Comparison of ENCODE assay signal across 8 cellular contexts in the genomic region with DNA sequence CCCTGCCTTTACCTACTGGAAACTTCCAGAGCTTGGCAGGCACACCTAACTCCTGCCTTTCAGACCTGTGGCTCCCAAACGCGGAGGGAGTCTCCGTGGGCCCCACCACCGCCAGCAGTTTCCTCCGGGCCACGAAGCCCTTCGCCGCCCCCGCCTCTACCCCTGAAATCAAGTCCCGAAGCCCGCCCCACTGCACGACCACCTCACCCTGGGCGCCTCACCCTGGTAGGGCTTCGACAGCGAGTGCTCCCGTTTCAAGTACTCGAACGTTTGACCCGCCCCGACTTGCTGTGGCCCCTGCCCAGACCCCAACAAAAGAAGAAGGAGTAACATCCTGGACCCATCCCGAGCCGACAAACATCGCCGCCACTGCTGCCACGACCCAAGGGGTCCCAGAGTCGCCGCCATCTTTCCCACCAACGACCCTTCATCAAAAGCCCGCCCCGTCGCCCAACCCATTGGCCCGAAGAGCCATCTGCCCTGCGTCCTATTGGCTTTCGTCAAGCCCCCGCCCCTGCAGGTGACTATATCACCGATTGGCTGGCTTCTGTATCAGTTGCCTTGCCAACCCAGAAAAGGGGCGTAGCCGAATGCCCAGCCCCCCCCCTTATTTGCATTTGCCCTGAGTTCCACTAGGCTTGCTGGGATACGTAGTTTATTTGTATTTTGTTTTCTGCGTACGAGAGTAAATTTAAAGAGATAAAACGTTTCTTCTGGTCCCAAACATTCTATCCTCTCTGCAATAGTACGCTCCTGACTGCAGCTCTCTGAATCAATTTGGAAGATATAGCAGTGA. TPM values are rescaled to one million over a fixed set of nuclear protein-coding genes. Genes with fewer than 3 reads are reported as not detected.
DNase-seq lines count a peak whose midpoint lies in the region; ATAC-seq and TF ChIP-seq lines count a peak whose summit lies in the region.

A gene with protein sequence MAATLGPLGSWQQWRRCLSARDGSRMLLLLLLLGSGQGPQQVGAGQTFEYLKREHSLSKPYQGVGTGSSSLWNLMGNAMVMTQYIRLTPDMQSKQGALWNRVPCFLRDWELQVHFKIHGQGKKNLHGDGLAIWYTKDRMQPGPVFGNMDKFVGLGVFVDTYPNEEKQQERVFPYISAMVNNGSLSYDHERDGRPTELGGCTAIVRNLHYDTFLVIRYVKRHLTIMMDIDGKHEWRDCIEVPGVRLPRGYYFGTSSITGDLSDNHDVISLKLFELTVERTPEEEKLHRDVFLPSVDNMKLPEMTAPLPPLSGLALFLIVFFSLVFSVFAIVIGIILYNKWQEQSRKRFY (minus strand): TSS at position 432 of the 796 bp plus-strand sequence. CDS start 24 bp downstream, at position 408.

- H3K4me1 Mint-ChIP-seq in GM23338 = peaks cover 9% of the 10 kb centered on the region
- peaks cover 20% of the 10 kb centered on the region for H3K4me1 Mint-ChIP-seq in activated T-helper 2 cell treated with anti-CD3 and anti-CD28 coated beads, Interferon-gamma antibody, Interleukin-2, Interleukin-4, amounts not matched to agents 10 μg/mL and 5 μg/mL and 100 μg/mL, durations not matched to agents 14 hours and 24 hours and 36 hours (ENCODE audit: low read depth)
- peaks cover 18 to 42% (median 34%) of the 10 kb centered on the region in 4 donors for H3K4me1 Mint-ChIP-seq in naive thymus-derived CD8-positive, alpha-beta T cell

- H2AFZ ChIP-seq in GM23338 = peak within 1 kb of the TSS; percentile 52
- peak within 1 kb of the TSS; percentile 59 for H2AFZ ChIP-seq in fibroblast of lung (ENCODE audit: low read length)

- peaks cover 16% of the 10 kb centered on the region for H3K36me3 Mint-ChIP-seq in GM23338 (ENCODE audit: low read depth)
- H3K36me3 Mint-ChIP-seq in activated T-helper 2 cell treated with anti-CD3 and anti-CD28 coated beads, Interferon-gamma antibody, Interleukin-2, Interleukin-4, amounts not matched to agents 10 μg/mL and 5 μg/mL and 100 μg/mL, durations not matched to agents 14 hours and 24 hours and 36 hours (ENCODE audit: low read depth) = peaks cover 8% of the 10 kb centered on the region
- peaks cover 0 to 20% (median 8%) of the 10 kb centered on the region in 3 donors for H3K36me3 Mint-ChIP-seq in naive thymus-derived CD8-positive, alpha-beta T cell

- peak within 1 kb of the TSS; percentile 78 for H3K9ac ChIP-seq in fibroblast of lung (ENCODE audit: insufficient read depth, low read length)

- intact Hi-C loops in activated T-helper 2 cell treated with anti-CD3 and anti-CD28 coated beads, Interferon-gamma antibody, Interleukin-2, Interleukin-4, amounts not matched to agents 10 μg/mL and 5 μg/mL and 100 μg/mL, durations not matched to agents 14 hours and 24 hours and 36 hours (cut with micrococcal nuclease) = loop anchor here (1.0 to 5.0 kb wide), 3 partner anchors 20 to 222 kb away; partner anchors contain the start of genes CNNM4 and KANSL3

- peak within 1 kb of the TSS; percentile 83 for H3K4me3 ChIP-seq in DOHH2 (ENCODE audit: low read length)
- H3K4me3 ChIP-seq in GM23338 = peak within 1 kb of the TSS; percentile 67
- H3K4me3 ChIP-seq in fibroblast of lung (replicated peaks in 1 of 4; ENCODE audit: control extremely low read depth in 1 of 4, insufficient read depth in 1 of 4, low read depth in 3 of 4, low read length in 4 of 4) = peak within 1 kb of the TSS; percentile 44 to 93 (median 80)

- peak within 1 kb of the TSS; percentile 89 for H3K27ac ChIP-seq in DOHH2 (ENCODE audit: low read depth, low read length)
- H3K27ac ChIP-seq in GM23338 (ENCODE audit: low read depth) = no peak within 1 kb of the TSS
- peak within 1 kb of the TSS; percentile 70 for H3K27ac ChIP-seq in fibroblast of lung (ENCODE audit: insufficient read depth, low read length)

- H3K79me2 ChIP-seq in DOHH2 (ENCODE audit: control insufficient read depth, low read length) (peaks cover 28% of the 10 kb centered on the region), GM23338 (replicated peaks; ENCODE audit: insufficient read depth) (peaks cover 44% of the 10 kb centered on the region), fibroblast of lung (ENCODE audit: control insufficient read depth, insufficient read depth, low read length) (no peaks in the 10 kb centered on the region)

- H3K4me3 Mint-ChIP-seq in GM23338 = peak within 1 kb of the TSS; percentile 99
- peak within 1 kb of the TSS; percentile 92 for H3K4me3 Mint-ChIP-seq in activated T-helper 2 cell treated with anti-CD3 and anti-CD28 coated beads, Interferon-gamma antibody, Interleukin-2, Interleukin-4, amounts not matched to agents 10 μg/mL and 5 μg/mL and 100 μg/mL, durations not matched to agents 14 hours and 24 hours and 36 hours (ENCODE audit: low read depth)
- H3K4me3 Mint-ChIP-seq in naive thymus-derived CD8-positive, alpha-beta T cell = peak within 1 kb of the TSS; percentile 93 to 99 (median 97)

- H3K9me2 ChIP-seq in DOHH2 (replicated peaks; ENCODE audit: control insufficient read depth, low read length) (no peaks in the 10 kb centered on the region), GM23338 (ENCODE audit: insufficient read depth) (no peaks in the 10 kb centered on the region)

- DNase-seq in GM23338 (ENCODE audit: low spot score) = peak; percentile 99
- DNase-seq in LHCN-M2 (ENCODE audit: low read depth) = peak; percentile 97
- peak; percentile 98 for DNase-seq in RPMI8226
- DNase-seq in activated T-helper 2 cell treated with anti-CD3 and anti-CD28 coated beads, Interferon-gamma antibody, Interleukin-2, Interleukin-4, amounts not matched to agents 10 μg/mL and 5 μg/mL and 100 μg/mL, durations not matched to agents 14 hours and 24 hours and 36 hours (ENCODE audit: low spot score) = peak; percentile 95
- peak; percentile 96 to 97 for DNase-seq in fibroblast of lung (ENCODE audit: low read depth in 2 of 2)
- DNase-seq in naive thymus-derived CD8-positive, alpha-beta T cell = peak; percentile 87 to 99 (median 96)
- peak; percentile 94 to 99 (median 96) for DNase-seq in stimulated activated naive CD4-positive, alpha-beta T cell (lab: John Stamatoyannopoulos, UW)

- peak; percentile 99 for ATAC-seq in GM23338
- peak; percentile 99 for ATAC-seq in naive thymus-derived CD8-positive, alpha-beta T cell

- H3K4me1 ChIP-seq in DOHH2 (ENCODE audit: control insufficient read depth, low read length) (peaks cover 25% of the 10 kb centered on the region), GM23338 (ENCODE audit: insufficient read depth) (peaks cover 6% of the 10 kb centered on the region; the same call in 1 of the 2 replicates), fibroblast of lung (ENCODE audit: control insufficient read depth, extremely low read depth, insufficient read depth, low read length) (peaks cover 2% of the 10 kb centered on the region)

- H4K20me1 ChIP-seq in DOHH2 (ENCODE audit: control insufficient read depth, insufficient read depth, low read depth, low read length) (no peaks in the 10 kb centered on the region), GM23338 (replicated peaks; ENCODE audit: insufficient read depth) (peaks cover 12% of the 10 kb centered on the region; the same call in 1 of the 2 replicates), fibroblast of lung (ENCODE audit: control insufficient read depth, extremely low read depth, insufficient read depth, low read length) (no peaks in the 10 kb centered on the region)

- H3K27me3 ChIP-seq in DOHH2 (ENCODE audit: control insufficient read depth, low read length) (no peaks in the 10 kb centered on the region), GM23338 (ENCODE audit: insufficient read depth) (no peaks in the 10 kb centered on the region), fibroblast of lung (ENCODE audit: control insufficient read depth, insufficient read depth, low read length) (no peaks in the 10 kb centered on the region)

- H3K4me2 ChIP-seq in DOHH2 (ENCODE audit: low read length) (peak within 1 kb of the TSS; percentile 71), GM23338 (peak within 1 kb of the TSS; percentile 82), fibroblast of lung (ENCODE audit: extremely low read depth, insufficient read depth, low read length) (peak within 1 kb of the TSS; percentile 86)

- POLR2A ChIA-PET in naive thymus-derived CD8-positive, alpha-beta T cell (lab: Charles Lee) = interaction anchor here (0.9 to 1.9 kb wide), 3 partner anchors 23 to 108 kb away, joined by 3 to 4 read pairs (median 3); partner anchors contain the start of gene CNNM3

- TF ChIP-seq CTCF in DOHH2 (IDR thresholded peaks at IDR 0.05; ENCODE audit: low read depth, low read length, poor library complexity, severe bottlenecking) (no peak), GM23338 (conservative IDR thresholded peaks at IDR 0.05; ENCODE audit: low read depth in 2 of 2) (no peak), fibroblast of lung (conservative IDR thresholded peaks at IDR 0.05 in 1 of 2, IDR thresholded peaks at IDR 0.05 in 1 of 2; ENCODE audit: low read depth in 1 of 2, low read length in 2 of 2) (peak in 1 of 2 donors; percentile 11)

- peaks cover 19% of the 10 kb centered on the region for H3K36me3 ChIP-seq in DOHH2 (ENCODE audit: control insufficient read depth, low read length)
- peaks cover 15% of the 10 kb centered on the region; the same call in 1 of the 2 replicates for H3K36me3 ChIP-seq in GM23338 (ENCODE audit: insufficient read depth)
- H3K36me3 ChIP-seq in fibroblast of lung (ENCODE audit: control insufficient read depth, insufficient read depth, low read length) = no peaks in the 10 kb centered on the region

- no peaks in the 10 kb centered on the region; the same call in 2 of the 3 replicates for H3K9me3 Mint-ChIP-seq in GM23338
- H3K9me3 Mint-ChIP-seq in activated T-helper 2 cell treated with anti-CD3 and anti-CD28 coated beads, Interferon-gamma antibody, Interleukin-2, Interleukin-4, amounts not matched to agents 10 μg/mL and 5 μg/mL and 100 μg/mL, durations not matched to agents 14 hours and 24 hours and 36 hours = no peaks in the 10 kb centered on the region
- H3K9me3 Mint-ChIP-seq in naive thymus-derived CD8-positive, alpha-beta T cell = no peaks in the 10 kb centered on the region

- H3F3A ChIP-seq in DOHH2 (ENCODE audit: control insufficient read depth, insufficient read depth) (peaks cover 10% of the 10 kb centered on the region), GM23338 (replicated peaks; ENCODE audit: low read depth) (no peaks in the 10 kb centered on the region)

- peaks cover 8% of the 10 kb centered on the region for H3K27me3 Mint-ChIP-seq in GM23338 (ENCODE audit: insufficient read depth, low read depth, poor library complexity)
- peaks cover 2% of the 10 kb centered on the region for H3K27me3 Mint-ChIP-seq in activated T-helper 2 cell treated with anti-CD3 and anti-CD28 coated beads, Interferon-gamma antibody, Interleukin-2, Interleukin-4, amounts not matched to agents 10 μg/mL and 5 μg/mL and 100 μg/mL, durations not matched to agents 14 hours and 24 hours and 36 hours (ENCODE audit: low read depth)
- peaks cover 0 to 3% (median 0%) of the 10 kb centered on the region in 5 donors for H3K27me3 Mint-ChIP-seq in naive thymus-derived CD8-positive, alpha-beta T cell

- peak within 1 kb of the TSS; percentile 97 for H3K27ac Mint-ChIP-seq in GM23338
- H3K27ac Mint-ChIP-seq in activated T-helper 2 cell treated with anti-CD3 and anti-CD28 coated beads, Interferon-gamma antibody, Interleukin-2, Interleukin-4, amounts not matched to agents 10 μg/mL and 5 μg/mL and 100 μg/mL, durations not matched to agents 14 hours and 24 hours and 36 hours = peak within 1 kb of the TSS; percentile 71
- peak within 1 kb of the TSS; percentile 90 to 98 (median 95) for H3K27ac Mint-ChIP-seq in naive thymus-derived CD8-positive, alpha-beta T cell

- H3K9me3 ChIP-seq in DOHH2 (ENCODE audit: control insufficient read depth, insufficient read depth, low read length) = no peaks in the 10 kb centered on the region
- H3K9me3 ChIP-seq in fibroblast of lung (ENCODE audit: control insufficient read depth, insufficient read depth, low read depth, low read length) = no peaks in the 10 kb centered on the region

RNA-seq across cellular contexts. Expression of the gene that starts here (rescaled TPM):
- 15.8 and 16.7 TPM in 2 replicates for total RNA-seq in GM23338 (2014; rRNA removed; shearing (Covaris generic))
- polyA plus RNA-seq in GM23338 (2016; fragmentation: Nextera tagmentation; extraction: Ambion mirVana) (10.5 and 11.8 TPM in 2 replicates), fibroblast of lung (24.7 and 28.2 TPM in 2 replicates)
- total RNA-seq in LHCN-M2 (2014; rRNA removed) (20.8 and 21.5 TPM in 2 replicates), fibroblast of lung (27.0 and 41.1 TPM in 2 replicates)
- polyA plus RNA-seq in LHCN-M2 (2012) = 16.1 TPM
- total RNA-seq in activated T-helper 2 cell treated with anti-CD3 and anti-CD28 coated beads, Interferon-gamma antibody, Interleukin-2, Interleukin-4, amounts not matched to agents 10 μg/mL and 5 μg/mL and 100 μg/mL, durations not matched to agents 14 hours and 24 hours and 36 hours = 6.0 and 7.0 TPM in 2 replicates
- polyA plus RNA-seq in fibroblast of lung (2012) = 15.9 and 19.5 TPM in 2 replicates
- polyA minus RNA-seq in fibroblast of lung (ENCODE audit: low replicate concordance) = 13.8 and 23.5 TPM in 2 replicates
- 1 to 10 TPM; 7.4 to 9.1 TPM for total RNA-seq in naive thymus-derived CD8-positive, alpha-beta T cell
- 10 to 100 TPM; 20.9 to 21.3 (median 21.3) TPM for polyA plus RNA-seq in naive thymus-derived CD8-positive, alpha-beta T cell
